14 cellular contexts compared by ENCODE assay signal in genomic region chr14:36944307-36945010, GRCh38.
DNase-seq lines count a peak whose midpoint lies in the region; TF ChIP-seq lines count a peak whose summit lies in the region.
"Had no signal": no experiment of that assay in that cellular context is flagged by ENCODE, and none has a peak within 500 bp of the region (broad histone marks: within the 10 kb centered on the region; RNA-seq: fewer than 3 reads in every experiment).

No MANE protein-coding gene starts in this region.

- H3K4me2 ChIP-seq in fibroblast of lung (ENCODE audit: extremely low read depth, insufficient read depth, low read length), result peak overlapping the region; percentile 19

- no peaks in the 10 kb centered on the region for H4K20me1 ChIP-seq in fibroblast of lung (ENCODE audit: control insufficient read depth, extremely low read depth, insufficient read depth, low read length)

- H2AFZ ChIP-seq in ACC112 (ENCODE audit: low read length, unreplicated experiment) (peak overlapping the region; percentile 81), fibroblast of lung (ENCODE audit: low read length) (no peak overlapping the region)

- H3K9ac ChIP-seq in fibroblast of lung (ENCODE audit: insufficient read depth, low read length), result no peak overlapping the region

- peak; percentile 90 for DNase-seq in HCEC 1CT
- peak; percentile 4 to 10 for DNase-seq in SJCRH30
- peak; percentile 51 to 54 for DNase-seq in fibroblast of lung (ENCODE audit: low read depth in 2 of 2)
- DNase-seq in NCI-H2171 (lab: John Stamatoyannopoulos, UW), result no peak
- no peak for DNase-seq in activated T-cell treated with anti-CD3 and anti-CD28 coated beads, Interleukin-2, amount 50 U/mL, for 1 hour
- DNase-seq in Kasumi-1 (lab: John Stamatoyannopoulos, UW), result no peak
- no peak for DNase-seq in activated gamma-delta T cell (lab: John Stamatoyannopoulos, UW)
- DNase-seq: activated gamma-delta T cell treated with Interleukin-2 at 50 U/mL for 16 hours, Caco-2, left ventricle myocardium superior, MV-4-11, NCI-H2029 treated with DMSO at 0.1 percent for 48 hours, NCI-H526 had no signal

- peak overlapping the region; percentile 78 for H3K27ac ChIP-seq in ACC112 (ENCODE audit: low read depth, low read length)
- H3K27ac ChIP-seq in SJCRH30, result no peak overlapping the region
- H3K27ac ChIP-seq in fibroblast of lung (ENCODE audit: insufficient read depth, low read length), result peak overlapping the region; percentile 13

- peak overlapping the region; percentile 50 for H3K4me3 ChIP-seq in ACC112 (ENCODE audit: low read depth, low read length)
- H3K4me3 ChIP-seq in SJCRH30, result no peak overlapping the region
- no peak overlapping the region for H3K4me3 ChIP-seq in fibroblast of lung (replicated peaks in 1 of 4; ENCODE audit: control extremely low read depth in 1 of 4, insufficient read depth in 1 of 4, low read depth in 3 of 4, low read length in 4 of 4)

- H3K4me1 ChIP-seq in ACC112 (ENCODE audit: control insufficient read depth, insufficient read depth, low read length, unreplicated experiment) (peaks cover 39% of the 10 kb centered on the region), SJCRH30 (no peaks in the 10 kb centered on the region; the same call in 1 of the 2 replicates), fibroblast of lung (ENCODE audit: control insufficient read depth, extremely low read depth, insufficient read depth, low read length) (peaks cover 8% of the 10 kb centered on the region)

- H3K79me2 ChIP-seq in ACC112 (ENCODE audit: control insufficient read depth, insufficient read depth, low read length, unreplicated experiment) (no peaks in the 10 kb centered on the region), fibroblast of lung (ENCODE audit: control insufficient read depth, insufficient read depth, low read length) (no peaks in the 10 kb centered on the region)

- H3K9me3 ChIP-seq in SJCRH30 (replicated peaks) (no peaks in the 10 kb centered on the region), fibroblast of lung (ENCODE audit: control insufficient read depth, insufficient read depth, low read depth, low read length) (no peaks in the 10 kb centered on the region)
- H3K9me3 ChIP-seq: Caco-2 had no signal

- no peak for TF ChIP-seq CTCF in fibroblast of lung (conservative IDR thresholded peaks at IDR 0.05 in 1 of 2, IDR thresholded peaks at IDR 0.05 in 1 of 2; ENCODE audit: low read depth in 1 of 2, low read length in 2 of 2)

- H3K27me3 ChIP-seq in ACC112 (ENCODE audit: insufficient read depth, low read length) (no peaks in the 10 kb centered on the region), SJCRH30 (peaks cover 5% of the 10 kb centered on the region), fibroblast of lung (ENCODE audit: control insufficient read depth, insufficient read depth, low read length) (no peaks in the 10 kb centered on the region)

- H3K36me3 ChIP-seq in ACC112 (ENCODE audit: insufficient read depth, low read length) (no peaks in the 10 kb centered on the region), SJCRH30 (no peaks in the 10 kb centered on the region), fibroblast of lung (ENCODE audit: control insufficient read depth, insufficient read depth, low read length) (no peaks in the 10 kb centered on the region)

Comparison
In these comparisons a context has a peak if more than half of its experiments do, and no peak if none do; other contexts are left out.
1. DNase-seq: peak in HCEC 1CT (single experiment), SJCRH30 (2 of 2) and fibroblast of lung (2 of 2); none in NCI-H2171 (single experiment), activated T-cell treated with anti-CD3 and anti-CD28 coated beads, Interleukin-2, amount 50 U/mL, for 1 hour (single experiment), Kasumi-1 (0 of 2) and activated gamma-delta T cell (single experiment).